ENCODE assay signal across 22 cellular contexts in genomic region chr7:84364708-84365107, GRCh38.
DNase-seq lines count a peak whose midpoint lies in the region; ATAC-seq and TF ChIP-seq lines count a peak whose summit lies in the region.
"Had no signal": no experiment of that assay in that cellular context is flagged by ENCODE, and none has a peak within 500 bp of the region (broad histone marks: within the 10 kb centered on the region; RNA-seq: fewer than 3 reads in every experiment).

No MANE protein-coding gene starts in this region.

- TF ChIP-seq POLR2A in transverse colon (IDR thresholded peaks at IDR 0.05), result no peak

- POLR2A ChIA-PET in AG04450 (lab: Yijun Ruan, JAX), result interaction anchor here (0.7 to 1.1 kb wide), 3 partner anchors 26 to 293 kb away, joined by 3 to 4 read pairs (median 4); no protein-coding TSS in a partner anchor
- POLR2A ChIA-PET in WTC11 (lab: Charles Lee), result no interaction called here

- WGBS in transverse colon (ENCODE audit: low coverage in 1 of 2), 2 donors, result 56 to 67% methylated on average over 1 of the region's 1 CpG

- no peak overlapping the region for H3K27ac ChIP-seq in AG04450 (ENCODE audit: low read depth, low read length)
- H3K27ac ChIP-seq in transverse colon, result no peak overlapping the region
- H3K27ac ChIP-seq: heart right ventricle, RWPE1, testis had no signal

- DNase-seq in AG04450 (ENCODE audit: low read depth, low spot score) (peak; percentile 18), HCEC 1CT (peak; percentile 75), WTC11 (ENCODE audit: low spot score) (no peak), glomerular visceral epithelial cell (ENCODE audit: extremely low spot score) (peak; percentile 29), transverse colon (no peak), NCI-H774 (lab: John Stamatoyannopoulos, UW) (no peak), OCI-M1 (lab: John Stamatoyannopoulos, UW) (no peak), ureter (ENCODE audit: low spot score) (no peak)
- DNase-seq: activated CD4-positive, alpha-beta T cell treated with anti-CD3 and anti-CD28 coated beads for 1 hour; activated CD8-positive, alpha-beta memory T cell treated with anti-CD3 and anti-CD28 coated beads, Interleukin-2, amount 50 U/mL, for 48 hours; Calu3; heart right ventricle; Kasumi-1; left colon; NCI-H1694; NCI-H526; stimulated activated CD4-positive, alpha-beta T cell treated with anti-CD3 and anti-CD28 coated beads, Interleukin-1b, Interleukin-23, amount 100 ng/mL, for 48 hours; stimulated activated CD8-positive, alpha-beta memory T cell treated with anti-CD3 and anti-CD28 coated beads, Interleukin-4, amount 100 ng/mL, for 48 hours; testis had no signal

- no peaks in the 10 kb centered on the region for H3K9me3 ChIP-seq in AG04450 (ENCODE audit: control insufficient read depth, insufficient read depth, low read length)
- H3K9me3 ChIP-seq in transverse colon, result no peaks in the 10 kb centered on the region
- H3K9me3 ChIP-seq: heart right ventricle, testis had no signal

- no peaks in the 10 kb centered on the region for H3K36me3 Mint-ChIP-seq in WTC11
- H3K36me3 Mint-ChIP-seq: activated naive CD4-positive, alpha-beta T cell treated with anti-CD3 and anti-CD28 coated beads, Interleukin-2, amount 50 U/mL, for 24 hours had no signal

- TF ChIP-seq CTCF in AG04450 (IDR thresholded peaks at IDR 0.05; ENCODE audit: low read depth, low read length), result no peak
- TF ChIP-seq CTCF in WTC11 (IDR thresholded peaks at IDR 0.05), result no peak
- no peak for TF ChIP-seq CTCF in transverse colon (IDR thresholded peaks at IDR 0.05)

- H3K4me1 ChIP-seq in transverse colon, result peaks cover 0 to 5% (median 3%) of the 10 kb centered on the region in 4 donors
- H3K4me1 ChIP-seq: heart right ventricle, testis had no signal

- H3K4me3 ChIP-seq in AG04450 (ENCODE audit: low read depth, low read length) (no peak overlapping the region), transverse colon (no peak overlapping the region)
- H3K4me3 ChIP-seq: heart right ventricle, testis had no signal

- H3K9me3 Mint-ChIP-seq in WTC11, result no peaks in the 10 kb centered on the region
- H3K9me3 Mint-ChIP-seq: activated naive CD4-positive, alpha-beta T cell treated with anti-CD3 and anti-CD28 coated beads, Interleukin-2, amount 50 U/mL, for 24 hours; T-helper 1 cell treated with Interleukin-12 subunit alpha and Interleukin-12 subunit beta and Interleukin-4 antibody, amounts not matched to agents 30 μg/mL and 1 μg/mL, for 36 hours had no signal

- intact Hi-C loops in transverse colon (cut with DNase I; ENCODE audit: low total_unique reads), result no loop called here

- H3K36me3 ChIP-seq in transverse colon, result no peaks in the 10 kb centered on the region
- H3K36me3 ChIP-seq: heart right ventricle had no signal

- CTCF ChIA-PET in AG04450 (lab: Charles Lee) (interaction anchor here (0.7 kb wide), 1 partner anchor 660 kb away, joined by 4 read pairs; no protein-coding TSS in a partner anchor), WTC11 (lab: Charles Lee) (no interaction called here)

- no peaks in the 10 kb centered on the region for H3K27me3 Mint-ChIP-seq in WTC11 (ENCODE audit: low read depth)

- in situ Hi-C loops in transverse colon (cut with MboI; ENCODE audit: low pct_ligation_motif_present in 1 of 4, low pct_unique_long_range_greater_than_20kb in 1 of 4, low sequenced_read_pairs in 3 of 4), result no loop called here

- no peak overlapping the region for H3K4me3 Mint-ChIP-seq in WTC11
- H3K4me3 Mint-ChIP-seq: activated naive CD4-positive, alpha-beta T cell treated with anti-CD3 and anti-CD28 coated beads, Interleukin-2, amount 50 U/mL, for 24 hours; T-helper 1 cell treated with Interleukin-12 subunit alpha and Interleukin-12 subunit beta and Interleukin-4 antibody, amounts not matched to agents 30 μg/mL and 1 μg/mL, for 36 hours had no signal

- no peak for TF ChIP-seq EP300 in transverse colon (IDR thresholded peaks at IDR 0.05; ENCODE audit: low read depth)

- H3K4me1 Mint-ChIP-seq in WTC11, result peaks cover 4% of the 10 kb centered on the region
- H3K4me1 Mint-ChIP-seq: activated naive CD4-positive, alpha-beta T cell treated with anti-CD3 and anti-CD28 coated beads, Interleukin-2, amount 50 U/mL, for 24 hours had no signal

- ATAC-seq in WTC11, result peak; percentile 55; the same call in 1 of the 2 replicates
- ATAC-seq: heart right ventricle, left colon had no signal

- H3K27me3 ChIP-seq in AG04450 (ENCODE audit: control insufficient read depth, insufficient read depth, low read length), result no peaks in the 10 kb centered on the region
- no peaks in the 10 kb centered on the region for H3K27me3 ChIP-seq in transverse colon
- H3K27me3 ChIP-seq: heart right ventricle, testis had no signal

- H3K27ac Mint-ChIP-seq in WTC11, result no peak overlapping the region
- H3K27ac Mint-ChIP-seq: activated naive CD4-positive, alpha-beta T cell treated with anti-CD3 and anti-CD28 coated beads, Interleukin-2, amount 50 U/mL, for 24 hours; T-helper 1 cell treated with Interleukin-12 subunit alpha and Interleukin-12 subunit beta and Interleukin-4 antibody, amounts not matched to agents 30 μg/mL and 1 μg/mL, for 36 hours had no signal

TF ChIP-seq in WTC11, 78 proteins besides CTCF, POLR2A, EP300 and RAD21 (continues in another document):
- TF ChIP-seq ZNF532 (CRISPR knock-in tag; IDR thresholded peaks at IDR 0.05; ENCODE audit: borderline replicate concordance) (no peak), ARID4B (CRISPR knock-in tag; IDR thresholded peaks at IDR 0.05; ENCODE audit: borderline replicate concordance) (no peak), ESRRA (CRISPR knock-in tag; IDR thresholded peaks at IDR 0.05; ENCODE audit: borderline replicate concordance) (no peak), E2F1 (CRISPR knock-in tag; IDR thresholded peaks at IDR 0.05) (no peak)

Comparison
In these comparisons a context has a peak if more than half of its experiments do, and no peak if none do; other contexts are left out.
1. DNase-seq: peak in AG04450 (single experiment), HCEC 1CT (single experiment) and glomerular visceral epithelial cell (single experiment); none in WTC11 (single experiment), transverse colon (single experiment), NCI-H774 (single experiment), OCI-M1 (single experiment) and ureter (single experiment).